25 cellular contexts compared by ENCODE assay signal in the genomic region with DNA sequence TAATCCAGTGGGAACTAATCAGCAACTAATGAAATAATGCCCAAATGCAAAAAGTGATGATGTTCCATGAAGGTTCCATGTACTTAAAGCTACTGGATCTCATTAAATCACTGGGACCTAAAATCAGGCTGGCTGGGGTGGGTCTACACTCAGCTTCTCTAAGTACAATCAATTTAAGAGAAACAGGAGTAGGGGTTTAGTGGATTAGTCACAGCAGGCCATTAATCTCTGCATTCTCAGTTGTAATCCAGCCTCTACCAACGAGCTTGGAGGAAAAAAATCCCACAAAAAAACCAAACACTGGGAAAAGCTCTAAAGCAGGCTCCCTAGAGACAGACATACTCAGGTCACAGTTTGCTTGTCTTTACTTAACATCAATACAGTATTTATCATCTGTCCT. TPM values are rescaled to one million over a fixed set of nuclear protein-coding genes. Genes with fewer than 3 reads are reported as not detected.
DNase-seq lines count a peak whose midpoint lies in the region; ATAC-seq and TF ChIP-seq lines count a peak whose summit lies in the region.
"Had no signal": no experiment of that assay in that cellular context is flagged by ENCODE, and none has a peak within 500 bp of the region (broad histone marks: within the 10 kb centered on the region; RNA-seq: fewer than 3 reads in every experiment).

No MANE protein-coding gene starts in this region.

- DNase-seq in GM23338 (ENCODE audit: low spot score): peak; percentile 9
- peak; percentile 98 for DNase-seq in NCI-H82 treated with DMSO at 0.1 percent for 48 hours (lab: John Stamatoyannopoulos, UW; ENCODE audit: unreplicated experiment)
- DNase-seq in islet precursor cell: peak; percentile 74
- peak; percentile 38 for DNase-seq in renal cortical epithelial cell (ENCODE audit: low read depth)
- DNase-seq in GM13976 (ENCODE audit: low spot score): no peak
- DNase-seq in SKM-1 (lab: John Stamatoyannopoulos, UW; ENCODE audit: unreplicated experiment): no peak
- DNase-seq: CD4-positive, alpha-beta T cell; COR-L47; DMS53; GF-D8; H7; KBM-7; MM.1S; NCI-H1048; NCI-H1436 treated with DMSO at 0.1 percent for 48 hours; NCI-H1930; NCI-H226; NCI-H510A treated with DMSO at 0.1 percent for 48 hours; NK-92 treated with Interleukin-12 subunit alpha and Interleukin-12 subunit beta, amount 100 ng/mL, for 24 hours had no signal

- in situ Hi-C loops in GM13976 (cut with MboI; ENCODE audit: low sequenced_read_pairs, unreplicated experiment): no loop called here

- no peaks in the 10 kb centered on the region for H3K9me3 Mint-ChIP-seq in GM23338
- H3K9me3 Mint-ChIP-seq: CD4-positive, alpha-beta T cell had no signal

- no peaks in the 10 kb centered on the region for H3K36me3 Mint-ChIP-seq in GM23338 (ENCODE audit: low read depth)

- H3K9me2 ChIP-seq in GM23338 (ENCODE audit: insufficient read depth): no peaks in the 10 kb centered on the region

- H3K4me1 ChIP-seq in GM23338 (ENCODE audit: insufficient read depth): peaks cover 14% of the 10 kb centered on the region; the same call in 1 of the 2 replicates

- peaks cover 11% of the 10 kb centered on the region for H3K4me1 Mint-ChIP-seq in GM23338

- no peak overlapping the region for H3K4me2 ChIP-seq in GM23338
- H3K4me2 ChIP-seq: BLaER1 had no signal

- H4K20me1 ChIP-seq in GM23338 (replicated peaks; ENCODE audit: insufficient read depth): no peaks in the 10 kb centered on the region
- H4K20me1 ChIP-seq: BLaER1 had no signal

- TF ChIP-seq CTCF in GM23338 (conservative IDR thresholded peaks at IDR 0.05; ENCODE audit: low read depth in 2 of 2): no peak
- TF ChIP-seq CTCF in GM13976 (IDR thresholded peaks at IDR 0.05; ENCODE audit: borderline replicate concordance, control extremely low read depth, extremely low read depth, insufficient read depth, missing control alignments): no peak

- H3K27me3 Mint-ChIP-seq in GM23338 (ENCODE audit: insufficient read depth, low read depth, poor library complexity): no peaks in the 10 kb centered on the region

- H3K36me3 ChIP-seq in GM23338 (ENCODE audit: insufficient read depth): no peaks in the 10 kb centered on the region
- H3K36me3 ChIP-seq: BLaER1 had no signal

- H3F3A ChIP-seq in GM23338 (replicated peaks; ENCODE audit: low read depth): no peaks in the 10 kb centered on the region

- H3K79me2 ChIP-seq in GM23338 (replicated peaks; ENCODE audit: insufficient read depth): no peaks in the 10 kb centered on the region

- H3K27ac ChIP-seq in GM23338 (ENCODE audit: low read depth): no peak overlapping the region
- H3K27ac ChIP-seq: BLaER1, HL-60 had no signal

- H3K4me3 ChIP-seq in GM23338: no peak overlapping the region
- H3K4me3 ChIP-seq: BLaER1 had no signal

- no peaks in the 10 kb centered on the region for H3K27me3 ChIP-seq in GM23338 (ENCODE audit: insufficient read depth)
- H3K27me3 ChIP-seq: BLaER1 had no signal

- H2AFZ ChIP-seq in GM23338: no peak overlapping the region

- ATAC-seq in GM23338 (no peak), GM21526 (IDR thresholded peaks at IDR 0.05; ENCODE audit: low FRiP score, unreplicated experiment) (no peak)
- ATAC-seq: Panc1 had no signal

- H3K4me3 Mint-ChIP-seq in GM23338: no peak overlapping the region
- H3K4me3 Mint-ChIP-seq: CD4-positive, alpha-beta T cell had no signal

- no peak overlapping the region for H3K27ac Mint-ChIP-seq in GM23338
- H3K27ac Mint-ChIP-seq: CD4-positive, alpha-beta T cell had no signal

TF ChIP-seq in GM23338, 12 proteins besides CTCF, POLR2A, EP300 and RAD21 (continues in another document):
- TF ChIP-seq, protein P1, sequence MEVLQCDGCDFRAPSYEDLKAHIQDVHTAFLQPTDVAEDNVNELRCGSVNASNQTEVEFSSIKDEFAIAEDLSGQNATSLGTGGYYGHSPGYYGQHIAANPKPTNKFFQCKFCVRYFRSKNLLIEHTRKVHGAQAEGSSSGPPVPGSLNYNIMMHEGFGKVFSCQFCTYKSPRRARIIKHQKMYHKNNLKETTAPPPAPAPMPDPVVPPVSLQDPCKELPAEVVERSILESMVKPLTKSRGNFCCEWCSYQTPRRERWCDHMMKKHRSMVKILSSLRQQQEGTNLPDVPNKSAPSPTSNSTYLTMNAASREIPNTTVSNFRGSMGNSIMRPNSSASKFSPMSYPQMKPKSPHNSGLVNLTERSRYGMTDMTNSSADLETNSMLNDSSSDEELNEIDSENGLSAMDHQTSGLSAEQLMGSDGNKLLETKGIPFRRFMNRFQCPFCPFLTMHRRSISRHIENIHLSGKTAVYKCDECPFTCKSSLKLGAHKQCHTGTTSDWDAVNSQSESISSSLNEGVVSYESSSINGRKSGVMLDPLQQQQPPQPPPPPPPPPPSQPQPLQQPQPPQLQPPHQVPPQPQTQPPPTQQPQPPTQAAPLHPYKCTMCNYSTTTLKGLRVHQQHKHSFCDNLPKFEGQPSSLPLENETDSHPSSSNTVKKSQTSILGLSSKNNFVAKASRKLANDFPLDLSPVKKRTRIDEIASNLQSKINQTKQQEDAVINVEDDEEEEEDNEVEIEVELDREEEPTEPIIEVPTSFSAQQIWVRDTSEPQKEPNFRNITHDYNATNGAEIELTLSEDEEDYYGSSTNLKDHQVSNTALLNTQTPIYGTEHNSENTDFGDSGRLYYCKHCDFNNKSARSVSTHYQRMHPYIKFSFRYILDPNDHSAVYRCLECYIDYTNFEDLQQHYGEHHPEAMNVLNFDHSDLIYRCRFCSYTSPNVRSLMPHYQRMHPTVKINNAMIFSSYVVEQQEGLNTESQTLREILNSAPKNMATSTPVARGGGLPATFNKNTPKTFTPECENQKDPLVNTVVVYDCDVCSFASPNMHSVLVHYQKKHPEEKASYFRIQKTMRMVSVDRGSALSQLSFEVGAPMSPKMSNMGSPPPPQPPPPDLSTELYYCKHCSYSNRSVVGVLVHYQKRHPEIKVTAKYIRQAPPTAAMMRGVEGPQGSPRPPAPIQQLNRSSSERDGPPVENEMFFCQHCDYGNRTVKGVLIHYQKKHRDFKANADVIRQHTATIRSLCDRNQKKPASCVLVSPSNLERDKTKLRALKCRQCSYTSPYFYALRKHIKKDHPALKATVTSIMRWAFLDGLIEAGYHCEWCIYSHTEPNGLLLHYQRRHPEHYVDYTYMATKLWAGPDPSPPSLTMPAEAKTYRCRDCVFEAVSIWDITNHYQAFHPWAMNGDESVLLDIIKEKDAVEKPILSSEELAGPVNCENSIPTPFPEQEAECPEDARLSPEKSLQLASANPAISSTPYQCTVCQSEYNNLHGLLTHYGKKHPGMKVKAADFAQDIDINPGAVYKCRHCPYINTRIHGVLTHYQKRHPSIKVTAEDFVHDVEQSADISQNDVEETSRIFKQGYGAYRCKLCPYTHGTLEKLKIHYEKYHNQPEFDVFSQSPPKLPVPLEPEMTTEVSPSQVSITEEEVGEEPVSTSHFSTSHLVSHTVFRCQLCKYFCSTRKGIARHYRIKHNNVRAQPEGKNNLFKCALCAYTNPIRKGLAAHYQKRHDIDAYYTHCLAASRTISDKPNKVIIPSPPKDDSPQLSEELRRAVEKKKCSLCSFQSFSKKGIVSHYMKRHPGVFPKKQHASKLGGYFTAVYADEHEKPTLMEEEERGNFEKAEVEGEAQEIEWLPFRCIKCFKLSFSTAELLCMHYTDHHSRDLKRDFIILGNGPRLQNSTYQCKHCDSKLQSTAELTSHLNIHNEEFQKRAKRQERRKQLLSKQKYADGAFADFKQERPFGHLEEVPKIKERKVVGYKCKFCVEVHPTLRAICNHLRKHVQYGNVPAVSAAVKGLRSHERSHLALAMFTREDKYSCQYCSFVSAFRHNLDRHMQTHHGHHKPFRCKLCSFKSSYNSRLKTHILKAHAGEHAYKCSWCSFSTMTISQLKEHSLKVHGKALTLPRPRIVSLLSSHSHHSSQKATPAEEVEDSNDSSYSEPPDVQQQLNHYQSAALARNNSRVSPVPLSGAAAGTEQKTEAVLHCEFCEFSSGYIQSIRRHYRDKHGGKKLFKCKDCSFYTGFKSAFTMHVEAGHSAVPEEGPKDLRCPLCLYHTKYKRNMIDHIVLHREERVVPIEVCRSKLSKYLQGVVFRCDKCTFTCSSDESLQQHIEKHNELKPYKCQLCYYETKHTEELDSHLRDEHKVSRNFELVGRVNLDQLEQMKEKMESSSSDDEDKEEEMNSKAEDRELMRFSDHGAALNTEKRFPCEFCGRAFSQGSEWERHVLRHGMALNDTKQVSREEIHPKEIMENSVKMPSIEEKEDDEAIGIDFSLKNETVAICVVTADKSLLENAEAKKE (CRISPR knock-in tag; IDR thresholded peaks at IDR 0.05): no peak
- no peak for TF ChIP-seq EZH2 (IDR thresholded peaks at IDR 0.05; ENCODE audit: low read depth, unreplicated experiment)
- no peak for TF ChIP-seq STAT1 (IDR thresholded peaks at IDR 0.05; ENCODE audit: unreplicated experiment)
- TF ChIP-seq CREB1 (CRISPR knock-in tag; IDR thresholded peaks at IDR 0.05; ENCODE audit: low read depth): no peak
- no peak for TF ChIP-seq ZNF114 (CRISPR knock-in tag; IDR thresholded peaks at IDR 0.05)
- TF ChIP-seq, protein P2, sequence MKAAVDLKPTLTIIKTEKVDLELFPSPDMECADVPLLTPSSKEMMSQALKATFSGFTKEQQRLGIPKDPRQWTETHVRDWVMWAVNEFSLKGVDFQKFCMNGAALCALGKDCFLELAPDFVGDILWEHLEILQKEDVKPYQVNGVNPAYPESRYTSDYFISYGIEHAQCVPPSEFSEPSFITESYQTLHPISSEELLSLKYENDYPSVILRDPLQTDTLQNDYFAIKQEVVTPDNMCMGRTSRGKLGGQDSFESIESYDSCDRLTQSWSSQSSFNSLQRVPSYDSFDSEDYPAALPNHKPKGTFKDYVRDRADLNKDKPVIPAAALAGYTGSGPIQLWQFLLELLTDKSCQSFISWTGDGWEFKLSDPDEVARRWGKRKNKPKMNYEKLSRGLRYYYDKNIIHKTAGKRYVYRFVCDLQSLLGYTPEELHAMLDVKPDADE (IDR thresholded peaks at IDR 0.05): no peak
- no peak for TF ChIP-seq JUNB (IDR thresholded peaks at IDR 0.05; ENCODE audit: unreplicated experiment)
- no peak for TF ChIP-seq NANOG (IDR thresholded peaks at IDR 0.05; ENCODE audit: borderline replicate concordance)
- no peak for TF ChIP-seq EZH2phosphoT487 (IDR thresholded peaks at IDR 0.05; ENCODE audit: unreplicated experiment)
- no peak for TF ChIP-seq ZNF331 (CRISPR knock-in tag; IDR thresholded peaks at IDR 0.05; ENCODE audit: low read depth)

RNA-seq across cellular contexts. Expression of a gene that starts 15.0 kb away (rescaled TPM):
- total RNA-seq in GM23338 (2014; rRNA removed; shearing (Covaris generic)): 1.5 and 2.4 TPM in 2 replicates
- 0.90 and 0.92 TPM in 2 replicates for polyA plus RNA-seq in GM23338 (2016; fragmentation: Nextera tagmentation; extraction: Ambion mirVana)
- not detected in 2 replicates for total RNA-seq in renal cortical epithelial cell
- total RNA-seq: CD4-positive, alpha-beta T cell; HT-29; T-helper 1 cell treated with Interleukin-12 subunit alpha and Interleukin-12 subunit beta and Interleukin-4 antibody, amounts not matched to agents 30 ng/mL and 1 ng/mL, for 36 hours had no signal

Comparison
In these comparisons a context has a peak if more than half of its experiments do, and no peak if none do; other contexts are left out.
1. DNase-seq: peak in GM23338 (single experiment), NCI-H82 treated with DMSO at 0.1 percent for 48 hours (single experiment), islet precursor cell (single experiment) and renal cortical epithelial cell (single experiment); none in GM13976 (single experiment) and SKM-1 (single experiment).